In genomic region chr11:26062665-26063064, GRCh38 we compare ENCODE assay signal across 14 cellular contexts.
DNase-seq lines count a peak whose midpoint lies in the region; ATAC-seq, FAIRE-seq and TF ChIP-seq lines count a peak whose summit lies in the region.
"Had no signal": no experiment of that assay in that cellular context is flagged by ENCODE, and none has a peak within 500 bp of the region (broad histone marks: within the 10 kb centered on the region; RNA-seq: fewer than 3 reads in every experiment).

No MANE protein-coding gene starts in this region.

- TF ChIP-seq RAD21 in HepG2 (CRISPR knock-in tag; IDR thresholded peaks at IDR 0.05): no peak

- BruUV-seq in OCI-LY7 (replicated peaks; lab: Mats Ljungman, UMichigan) (no TSS peak), HepG2 (replicated peaks; lab: Mats Ljungman, UMichigan) (no TSS peak)

- H3K4me3 ChIP-seq in AG10803 (ENCODE audit: low read length) (no peak overlapping the region), OCI-LY7 (ENCODE audit: low read depth, low read length, poor library complexity, severe bottlenecking) (no peak overlapping the region), HepG2 (replicated peaks in 1 of 3; ENCODE audit: insufficient read depth in 1 of 3, low read depth in 2 of 3, low read length in 3 of 3) (no peak overlapping the region)
- H3K4me3 ChIP-seq: A549; BLaER1 treated with 17β-estradiol and CSF1 and Interleukin-3, amounts not matched to agents 10 nM and 100 nM; GM12878 had no signal

- peak overlapping the region; percentile 99; the same call in 1 of the 2 replicates for H2AFZ ChIP-seq in OCI-LY7 (ENCODE audit: low read length)
- H2AFZ ChIP-seq in HepG2 (ENCODE audit: low read length): no peak overlapping the region

- H3K79me2 ChIP-seq in OCI-LY7 (ENCODE audit: insufficient read depth, low read depth, low read length) (no peaks in the 10 kb centered on the region), HepG2 (ENCODE audit: insufficient read depth, low read length) (no peaks in the 10 kb centered on the region)

- no peak for TF ChIP-seq EP300 in HepG2 (IDR thresholded peaks at IDR 0.05; ENCODE audit: low read depth in 2 of 2, low read length in 2 of 2)
- no peak for TF ChIP-seq EP300 in HepG2 (CRISPR knock-in tag; IDR thresholded peaks at IDR 0.05; ENCODE audit: borderline replicate concordance)

- intact Hi-C loops in OCI-LY7 (cut with micrococcal nuclease; ENCODE audit: unreplicated experiment) (no loop called here), HepG2 (cut with micrococcal nuclease; ENCODE audit: unreplicated experiment) (no loop called here)

- H3K36me3 ChIP-seq in OCI-LY7 (ENCODE audit: insufficient read depth, low read length): no peaks in the 10 kb centered on the region
- H3K36me3 ChIP-seq in HepG2 (replicated peaks in 1 of 2; ENCODE audit: control insufficient read depth in 1 of 2, insufficient read depth in 2 of 2, low read length in 2 of 2): no peaks in the 10 kb centered on the region
- H3K36me3 ChIP-seq: BLaER1 treated with 17β-estradiol and CSF1 and Interleukin-3, amounts not matched to agents 10 nM and 100 nM had no signal

- in situ Hi-C loops in HepG2 (cut with HindIII; ENCODE audit: extremely low pct_ligation_motif_present, low pct_unique_long_range_greater_than_20kb): no loop called here

- FAIRE-seq in HepG2 (lab: Jason Lieb, UNC): no peak
- FAIRE-seq: A549, GM12878, GM18507 had no signal

- POLR2A ChIA-PET in OCI-LY7 (lab: Charles Lee) (interaction anchor here (4.9 kb wide), 1 partner anchor 14 kb away, joined by 66 read pairs; no protein-coding TSS in a partner anchor), HepG2 (lab: Yijun Ruan, JAX) (no interaction called here)

- H3K4me1 ChIP-seq in OCI-LY7 (ENCODE audit: insufficient read depth, low read length, poor library complexity, severe bottlenecking) (peaks cover 37% of the 10 kb centered on the region), HepG2 (ENCODE audit: insufficient read depth, low read length) (no peaks in the 10 kb centered on the region)
- H3K4me1 ChIP-seq: A549 had no signal

- H4K20me1 ChIP-seq in OCI-LY7 (ENCODE audit: insufficient read depth, low read length) (no peaks in the 10 kb centered on the region), HepG2 (ENCODE audit: insufficient read depth, low read length) (no peaks in the 10 kb centered on the region)
- H4K20me1 ChIP-seq: BLaER1 treated with 17β-estradiol and CSF1 and Interleukin-3, amounts not matched to agents 10 nM and 100 nM had no signal

- H3K4me2 ChIP-seq in OCI-LY7 (ENCODE audit: low read length) (no peak overlapping the region; the same call in 1 of the 2 replicates), HepG2 (ENCODE audit: low read depth, low read length) (no peak overlapping the region)
- H3K4me2 ChIP-seq: A549; BLaER1 treated with 17β-estradiol and CSF1 and Interleukin-3, amounts not matched to agents 10 nM and 100 nM had no signal

- H3K9me3 ChIP-seq in OCI-LY7 (ENCODE audit: low read length): peaks cover 7% of the 10 kb centered on the region; the same call in 1 of the 2 replicates
- no peaks in the 10 kb centered on the region for H3K9me3 ChIP-seq in HepG2 (ENCODE audit: low read length)
- H3K9me3 ChIP-seq: A549; BLaER1 treated with 17β-estradiol and CSF1 and Interleukin-3, amounts not matched to agents 10 nM and 100 nM had no signal

- DNase-seq in AG10803 (ENCODE audit: low read depth): peak; percentile 1
- peak; percentile 2 for DNase-seq in EH (ENCODE audit: low read depth)
- DNase-seq in OCI-LY7 (ENCODE audit: low spot score): no peak
- DNase-seq in stromal cell of bone marrow (ENCODE audit: low read depth): peak; percentile 2
- DNase-seq in HepG2 (ENCODE audit: low spot score): no peak
- no peak for DNase-seq in middle frontal gyrus (ENCODE audit: extremely low spot score, low spot score)
- DNase-seq: Calu3; CD4-positive, CD25-positive, alpha-beta regulatory T cell; DMS 273 treated with DMSO at 0.1 percent for 48 hours had no signal

- H3K9ac ChIP-seq in HepG2 (ENCODE audit: insufficient read depth, low read depth, low read length): no peak overlapping the region
- H3K9ac ChIP-seq: BLaER1 treated with 17β-estradiol and CSF1 and Interleukin-3, amounts not matched to agents 10 nM and 100 nM had no signal

- CTCF ChIA-PET in OCI-LY7 (lab: Charles Lee; ENCODE audit: unreplicated experiment): no interaction called here
- CTCF ChIA-PET in HepG2 (lab: Yijun Ruan, JAX; ENCODE audit: low intra/inter-chr PET ratio, low total read pairs): no interaction called here

- H3K27me3 ChIP-seq in HepG2 (ENCODE audit: control insufficient read depth in 1 of 2, insufficient read depth in 2 of 2, low read length in 2 of 2): no peaks in the 10 kb centered on the region
- H3K27me3 ChIP-seq: BLaER1 treated with 17β-estradiol and CSF1 and Interleukin-3, amounts not matched to agents 10 nM and 100 nM had no signal

- TF ChIP-seq CTCF in AG10803 (conservative IDR thresholded peaks at IDR 0.05; ENCODE audit: low read length) (no peak), OCI-LY7 (conservative IDR thresholded peaks at IDR 0.05; ENCODE audit: low read length) (no peak), HepG2 (CRISPR knock-in tag; IDR thresholded peaks at IDR 0.05) (no peak)

- TF ChIP-seq POLR2A in HepG2 (IDR thresholded peaks at IDR 0.05; ENCODE audit: insufficient read depth in 1 of 2, low read depth in 2 of 2, low read length in 2 of 2): no peak

- WGBS in HepG2 (ENCODE audit: low lambda C conversion rate): 0% methylated on average over 1 of the region's 1 CpG

- ATAC-seq in HepG2: no peak
- ATAC-seq: A549, GM12878, HCT116 had no signal

- H3K27ac ChIP-seq in OCI-LY7 (ENCODE audit: low read depth, low read length, poor library complexity, severe bottlenecking) (no peak overlapping the region), HepG2 (ENCODE audit: extremely low read length, insufficient read depth, low read length) (no peak overlapping the region)
- H3K27ac ChIP-seq: A549; BLaER1 treated with 17β-estradiol and CSF1 and Interleukin-3, amounts not matched to agents 10 nM and 100 nM had no signal

- H3K9me2 ChIP-seq in OCI-LY7 (ENCODE audit: insufficient read depth, low read length): peaks cover 5% of the 10 kb centered on the region; the same call in 1 of the 2 replicates

TF ChIP-seq in HepG2, 621 proteins besides CTCF, POLR2A, EP300 and RAD21:
- no peak for TF ChIP-seq WIZ (CRISPR knock-in tag; IDR thresholded peaks at IDR 0.05)
- no peak for TF ChIP-seq PLRG1 (conservative IDR thresholded peaks at IDR 0.05)
- no peak for TF ChIP-seq EEA1 (CRISPR knock-in tag; IDR thresholded peaks at IDR 0.05; ENCODE audit: borderline replicate concordance)
- no peak for TF ChIP-seq KLF9 (CRISPR knock-in tag; IDR thresholded peaks at IDR 0.05; ENCODE audit: low read depth)
- TF ChIP-seq TEAD3 (CRISPR knock-in tag; optimal IDR thresholded peaks at IDR 0.05; ENCODE audit: borderline replicate concordance): no peak
- TF ChIP-seq SOX6 (IDR thresholded peaks at IDR 0.05): no peak
- no peak for TF ChIP-seq SOX6 (CRISPR knock-in tag; IDR thresholded peaks at IDR 0.05)
- no peak for TF ChIP-seq RCOR2 (CRISPR knock-in tag; IDR thresholded peaks at IDR 0.05)
- TF ChIP-seq, protein P1, sequence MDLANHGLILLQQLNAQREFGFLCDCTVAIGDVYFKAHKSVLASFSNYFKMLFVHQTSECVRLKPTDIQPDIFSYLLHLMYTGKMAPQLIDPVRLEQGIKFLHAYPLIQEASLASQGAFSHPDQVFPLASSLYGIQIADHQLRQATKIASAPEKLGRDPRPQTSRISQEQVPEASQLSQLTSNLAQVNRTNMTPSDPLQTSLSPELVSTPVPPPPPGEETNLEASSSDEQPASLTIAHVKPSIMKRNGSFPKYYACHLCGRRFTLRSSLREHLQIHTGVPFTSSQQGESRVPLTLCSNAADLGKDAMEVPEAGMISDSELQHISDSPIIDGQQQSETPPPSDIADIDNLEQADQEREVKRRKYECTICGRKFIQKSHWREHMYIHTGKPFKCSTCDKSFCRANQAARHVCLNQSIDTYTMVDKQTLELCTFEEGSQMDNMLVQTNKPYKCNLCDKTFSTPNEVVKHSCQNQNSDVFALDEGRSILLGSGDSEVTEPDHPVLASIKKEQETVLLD (CRISPR knock-in tag; IDR thresholded peaks at IDR 0.05; ENCODE audit: low read depth): no peak
- TF ChIP-seq DDIT3 (CRISPR knock-in tag; IDR thresholded peaks at IDR 0.05): no peak
- TF ChIP-seq YEATS4 (CRISPR knock-in tag; IDR thresholded peaks at IDR 0.05; ENCODE audit: borderline replicate concordance): no peak
- TF ChIP-seq PAF1 (CRISPR knock-in tag; IDR thresholded peaks at IDR 0.05): no peak
- TF ChIP-seq ZNF333 (CRISPR knock-in tag; IDR thresholded peaks at IDR 0.05; ENCODE audit: borderline replicate concordance): no peak
- TF ChIP-seq ZMYM3 (CRISPR knock-in tag; IDR thresholded peaks at IDR 0.05): no peak
- TF ChIP-seq CENPT (CRISPR knock-in tag; IDR thresholded peaks at IDR 0.05; ENCODE audit: low read depth): no peak

Comparison
In these comparisons a context has a peak if more than half of its experiments do, and no peak if none do; other contexts are left out.
1. DNase-seq: peak in AG10803 (single experiment), EH (single experiment) and stromal cell of bone marrow (single experiment); none in OCI-LY7 (single experiment), HepG2 (single experiment) and middle frontal gyrus (single experiment).